Comparison of ENCODE assay signal across 8 cellular contexts in the genomic region with DNA sequence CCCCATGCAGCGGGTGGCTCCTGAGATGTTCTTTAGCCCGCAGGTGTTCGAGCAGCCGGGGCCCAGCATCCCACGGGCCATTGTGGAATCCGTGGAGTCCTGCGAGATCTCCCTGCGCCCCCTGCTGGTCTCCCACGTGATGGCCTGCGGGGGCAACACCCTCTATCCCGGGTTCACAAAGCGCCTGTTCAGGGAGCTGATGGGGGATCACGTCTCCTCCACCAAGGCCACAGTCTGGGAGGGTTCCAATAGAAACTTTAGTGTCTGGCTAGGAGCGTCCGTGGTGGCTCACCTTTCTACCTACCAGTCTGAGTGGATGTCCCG.
DNase-seq lines count a peak whose midpoint lies in the region; ATAC-seq and TF ChIP-seq lines count a peak whose summit lies in the region.

No MANE protein-coding gene starts in this region.

- peaks cover 61% of the 10 kb centered on the region for H3K27me3 Mint-ChIP-seq in type B pancreatic cell

- no peaks in the 10 kb centered on the region for H3K36me3 Mint-ChIP-seq in type B pancreatic cell

- no peaks in the 10 kb centered on the region for H3K9me3 Mint-ChIP-seq in type B pancreatic cell

- H3K4me3 ChIP-seq in astrocyte of the cerebellum (ENCODE audit: low read depth, low read length): no peak overlapping the region

- no peaks in the 10 kb centered on the region for H3K4me1 Mint-ChIP-seq in type B pancreatic cell (ENCODE audit: unreplicated experiment)

- H3K4me3 Mint-ChIP-seq in type B pancreatic cell: no peak overlapping the region

- in situ Hi-C loops in astrocyte of the cerebellum (cut with HindIII; ENCODE audit: low sequenced_read_pairs): no loop called here

- DNase-seq in EH (ENCODE audit: low read depth) (peak; percentile 51), HuH-7.5 (ENCODE audit: low spot score) (peak; percentile 49), astrocyte of the cerebellum (ENCODE audit: low read depth) (no peak), left lobe of liver (ENCODE audit: low spot score) (peak; percentile 68), type B pancreatic cell (ENCODE audit: extremely low spot score, unreplicated experiment) (no peak), ureter (ENCODE audit: low spot score) (no peak), Ammon's horn (ENCODE audit: low spot score) (no peak)

- no peak overlapping the region for H3K27ac Mint-ChIP-seq in type B pancreatic cell

- peak; percentile 87 for ATAC-seq in left lobe of liver
- ATAC-seq in HG03135 (IDR thresholded peaks at IDR 0.05; ENCODE audit: unreplicated experiment): no peak

- peak; percentile 58 for TF ChIP-seq CTCF in astrocyte of the cerebellum (IDR thresholded peaks at IDR 0.05; ENCODE audit: low read depth, low read length, missing control alignments)
- peak; percentile 81 for TF ChIP-seq CTCF in type B pancreatic cell (conservative IDR thresholded peaks at IDR 0.05)

Comparison
In these comparisons a context has a peak if more than half of its experiments do, and no peak if none do; other contexts are left out.
1. DNase-seq: peak in EH (single experiment), HuH-7.5 (single experiment) and left lobe of liver (single experiment); none in astrocyte of the cerebellum (single experiment), type B pancreatic cell (single experiment), ureter (single experiment) and Ammon's horn (single experiment).